1 cellular context compared by ENCODE assay signal in the genomic region with DNA sequence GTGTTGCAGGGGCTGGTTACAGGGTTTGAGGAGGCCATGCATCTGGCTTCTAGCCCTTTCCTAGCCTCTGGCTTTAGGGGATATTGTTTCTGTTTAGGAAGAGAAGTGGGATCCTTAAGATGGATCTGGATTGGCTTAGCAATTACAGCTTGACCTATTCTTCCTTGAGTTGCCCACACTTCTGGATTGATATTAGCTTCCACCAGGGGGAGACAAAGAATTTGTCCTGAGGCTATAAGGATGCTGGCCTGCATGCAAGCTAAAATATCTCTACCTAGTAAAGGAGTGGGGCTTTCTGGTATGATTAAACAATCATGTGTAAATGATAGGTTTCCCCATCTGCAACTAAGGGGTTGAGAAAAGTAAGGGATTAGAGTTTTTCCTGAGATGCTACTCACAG.
TF ChIP-seq lines count a peak whose summit lies in the region.

No MANE protein-coding gene starts in this region.

TF ChIP-seq in Ishikawa, 13 proteins besides CTCF, POLR2A, EP300 and RAD21 (continued from another document):
- TF ChIP-seq REST (IDR thresholded peaks at IDR 0.05; ENCODE audit: low read depth) (no peak), MAX (IDR thresholded peaks at IDR 0.05) (no peak), EGR1 (IDR thresholded peaks at IDR 0.05) (no peak)
